Comparison of ENCODE assay signal across 10 cellular contexts in genomic region chr11:124877631-124878496, GRCh38. TPM values are rescaled to one million over a fixed set of nuclear protein-coding genes. Genes with fewer than 3 reads are reported as not detected.
DNase-seq lines count a peak whose midpoint lies in the region; ATAC-seq and TF ChIP-seq lines count a peak whose summit lies in the region.
"Had no signal": no experiment of that assay in that cellular context is flagged by ENCODE, and none has a peak within 500 bp of the region (broad histone marks: within the 10 kb centered on the region; RNA-seq: fewer than 3 reads in every experiment).

No MANE protein-coding gene starts in this region.

- H3K4me3 Mint-ChIP-seq in central memory CD8-positive, alpha-beta T cell: peak overlapping the region; percentile 78

- H3K36me3 Mint-ChIP-seq in central memory CD8-positive, alpha-beta T cell (ENCODE audit: insufficient read depth): peaks cover 6% of the 10 kb centered on the region

- intact Hi-C loops in heart left ventricle (cut with DNase I) (loop anchor here in 7 of 10 donors (2.0 to 10.0 kb wide), 7 partner anchors 19 to 121 kb away; partner anchors contain the start of genes CCDC15 (in 5 of the 7) and ROBO4 (in 1 of the 7)), left cardiac atrium (cut with DNase I) (loop anchor here in 1 of 2 donors (5.0 kb wide), 1 partner anchor 74 kb away; the partner anchor contains the start of gene CCDC15)

- no peak for TF ChIP-seq POLR2A in heart left ventricle (IDR thresholded peaks at IDR 0.05)
- no peak for TF ChIP-seq POLR2A in erythroblast (IDR thresholded peaks at IDR 0.05; ENCODE audit: low read length)

- H3K9me3 Mint-ChIP-seq in central memory CD8-positive, alpha-beta T cell: no peaks in the 10 kb centered on the region

- H3K4me1 Mint-ChIP-seq in central memory CD8-positive, alpha-beta T cell: peaks cover 27% of the 10 kb centered on the region

- peak overlapping the region; percentile 68 for H3K27ac Mint-ChIP-seq in central memory CD8-positive, alpha-beta T cell (ENCODE audit: low read depth)

- TF ChIP-seq CTCF in heart left ventricle (IDR thresholded peaks at IDR 0.05): no peak

- H3K9me3 ChIP-seq in heart left ventricle (no peaks in the 10 kb centered on the region), muscle layer of duodenum (ENCODE audit: control insufficient read depth in 1 of 2, low read length in 2 of 2) (no peaks in the 10 kb centered on the region)
- H3K9me3 ChIP-seq: BE2C had no signal

- peaks cover 0 to 36% (median 8%) of the 10 kb centered on the region in 9 donors for H3K27me3 ChIP-seq in heart left ventricle
- H3K27me3 ChIP-seq in muscle layer of duodenum (ENCODE audit: low read depth, low read length): peaks cover 5% of the 10 kb centered on the region
- H3K27me3 ChIP-seq: BE2C had no signal

- H3K27ac ChIP-seq in heart left ventricle (peak overlapping the region in 5 of 12 donors; percentile 4 to 90 (median 87)), muscle layer of duodenum (ENCODE audit: low read length) (no peak overlapping the region)

- no peak for ATAC-seq in heart left ventricle
- ATAC-seq in left cardiac atrium: no peak
- ATAC-seq in central memory CD8-positive, alpha-beta T cell (replicated peaks; ENCODE audit: extremely low read depth, poor library complexity, severe bottlenecking): no peak
- ATAC-seq in GM21529 (IDR thresholded peaks at IDR 0.05; ENCODE audit: unreplicated experiment): no peak

- peaks cover 19% of the 10 kb centered on the region for H3K27me3 Mint-ChIP-seq in central memory CD8-positive, alpha-beta T cell

- WGBS in heart left ventricle, 4 donors: 31 to 63% (median 46%) methylated on average over 21 to 23 of the region's 23 CpGs

- DNase-seq in heart left ventricle: peak in 2 of 5 donors; percentile 10 to 31
- no peak for DNase-seq in left cardiac atrium
- DNase-seq in central memory CD8-positive, alpha-beta T cell (ENCODE audit: low spot score in 2 of 2): no peak
- DNase-seq in erythroblast (lab: John Stamatoyannopoulos, UW): no peak
- DNase-seq in DMS79 (lab: John Stamatoyannopoulos, UW): no peak
- no peak for DNase-seq in activated effector memory CD4-positive, alpha-beta T cell treated with anti-CD3 and anti-CD28 coated beads, Interleukin-2, amount 50 U/mL, for 16 hours
- DNase-seq: BE2C, KG1 had no signal

- peaks cover 0 to 45% (median 29%) of the 10 kb centered on the region in 12 donors for H3K4me1 ChIP-seq in heart left ventricle
- H3K4me1 ChIP-seq in muscle layer of duodenum (ENCODE audit: control insufficient read depth in 1 of 2, insufficient read depth in 2 of 2, low read length in 2 of 2): peaks cover 0 to 10% of the 10 kb centered on the region in 2 donors
- H3K4me1 ChIP-seq: BE2C had no signal

- H3K36me3 ChIP-seq in heart left ventricle (no peaks in the 10 kb centered on the region), muscle layer of duodenum (ENCODE audit: control insufficient read depth in 1 of 2, insufficient read depth in 2 of 2, low read length in 2 of 2) (no peaks in the 10 kb centered on the region)
- H3K36me3 ChIP-seq: BE2C had no signal

- H3K4me3 ChIP-seq in heart left ventricle (peak overlapping the region; percentile 1 to 82 (median 60)), muscle layer of duodenum (ENCODE audit: low read depth in 1 of 2, low read length in 2 of 2) (peak overlapping the region; percentile 59 to 78)

RNA-seq across cellular contexts. Expression of gene ROBO3, which starts 12.6 kb away (rescaled TPM):
- total RNA-seq in heart left ventricle (10 to 100 TPM in 1 of 9 donors, 1 to 10 TPM in 8; 2.5 to 18.6 (median 3.2) TPM), left cardiac atrium (10 to 100 TPM; 11.1 to 11.5 TPM)
- 1 to 10 TPM; 2.8 to 8.1 TPM for polyA plus RNA-seq in heart left ventricle

RNA-seq across cellular contexts. Expression of gene ROBO4, which starts 19.8 kb away (rescaled TPM):
- total RNA-seq in heart left ventricle (10 to 100 TPM; 16.3 to 63.5 (median 27.1) TPM), left cardiac atrium (10 to 100 TPM; 18.9 to 43.3 TPM)
- 10 to 100 TPM; 17.7 to 21.8 TPM for polyA plus RNA-seq in heart left ventricle

RNA-seq across cellular contexts. Expression of gene HEPN1, which starts 41.2 kb away (rescaled TPM):
- total RNA-seq in heart left ventricle (not detected), left cardiac atrium (not detected)
- polyA plus RNA-seq in heart left ventricle: not detected

RNA-seq across cellular contexts. Expression of gene HEPACAM, which starts 58.0 kb away (rescaled TPM):
- total RNA-seq in heart left ventricle: 1 to 10 TPM in 2 of 9 donors, under 1 TPM in 4, not detected in 3; 0.07 to 2.6 (median 0.26) TPM
- polyA plus RNA-seq in heart left ventricle: under 1 TPM in 1 of 2 donors, not detected in 1; 0.58 TPM
- total RNA-seq in left cardiac atrium: 1 to 10 TPM; 4.6 to 5.4 TPM
